13 cellular contexts compared by ENCODE assay signal in the genomic region with DNA sequence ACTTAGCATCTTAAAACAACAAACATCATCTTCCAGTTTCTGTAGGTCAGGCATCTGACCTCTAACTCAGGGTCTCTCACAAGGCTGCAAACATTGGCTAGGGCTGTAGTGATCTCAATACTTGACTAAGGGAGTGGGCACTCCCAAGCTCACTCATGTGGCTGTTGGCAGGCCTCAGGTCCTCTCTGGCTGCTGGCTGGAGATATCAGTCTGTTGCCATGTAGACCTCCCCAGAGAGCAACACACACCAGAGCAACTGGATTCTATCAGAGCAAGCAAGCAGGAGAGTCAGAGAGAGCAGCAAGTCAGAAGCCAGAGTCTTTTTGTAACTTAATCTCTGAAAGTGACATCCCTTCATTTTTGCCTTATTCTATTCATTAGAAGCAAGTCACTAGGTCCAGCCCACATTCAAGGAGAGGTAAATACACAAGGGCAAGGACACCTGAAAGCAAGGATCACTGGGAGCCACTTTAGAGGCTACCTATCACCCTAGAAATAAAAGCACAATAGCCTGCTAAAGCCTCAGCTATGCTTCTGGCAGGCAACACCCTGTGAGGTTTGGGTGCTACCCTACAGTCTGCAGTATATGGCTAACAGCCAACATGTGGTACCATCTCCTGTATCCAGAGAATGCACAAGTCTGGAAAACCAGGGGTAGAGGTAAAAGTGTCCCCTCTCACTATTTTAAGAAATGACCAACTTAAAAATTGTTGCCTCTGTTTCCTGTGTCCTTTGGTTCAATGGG. TPM values are rescaled to one million over a fixed set of nuclear protein-coding genes. Genes with fewer than 3 reads are reported as not detected.
DNase-seq lines count a peak whose midpoint lies in the region; ATAC-seq and TF ChIP-seq lines count a peak whose summit lies in the region.
"Had no signal": no experiment of that assay in that cellular context is flagged by ENCODE, and none has a peak within 500 bp of the region (broad histone marks: within the 10 kb centered on the region; RNA-seq: fewer than 3 reads in every experiment).

No MANE protein-coding gene starts in this region.

- no peak overlapping the region for H3K4me3 Mint-ChIP-seq in activated B cell treated with CpG ODN at 0.5 μM for 24 hours
- H3K4me3 Mint-ChIP-seq: activated CD8-positive, alpha-beta memory T cell treated with anti-CD3 and anti-CD28 coated beads, Interleukin-2, amount 10 ng/mL, durations not matched to agents 7 days and 5 days had no signal

- peaks cover 0 to 37% (median 12%) of the 10 kb centered on the region in 12 donors for H3K4me1 ChIP-seq in heart left ventricle
- peaks cover 11 to 39% of the 10 kb centered on the region in 2 donors for H3K4me1 ChIP-seq in thoracic aorta (ENCODE audit: control insufficient read depth in 1 of 2, low read depth in 2 of 2)
- H3K4me1 ChIP-seq in PC-9 (replicated peaks; ENCODE audit: insufficient read depth) = peaks cover 4% of the 10 kb centered on the region

- intact Hi-C loops in activated B cell treated with CpG ODN at 0.5 μM for 24 hours (cut with micrococcal nuclease) (loop anchor here (1.0 to 2.0 kb wide), 6 partner anchors 8 to 65 kb away; no protein-coding TSS in a partner anchor), heart left ventricle (cut with DNase I) (loop anchor here in 1 of 10 donors (10.0 kb wide), 1 partner anchor 279 kb away; no protein-coding TSS in a partner anchor), PC-9 (cut with micrococcal nuclease; ENCODE audit: unreplicated experiment) (no loop called here)

- H3K4me2 ChIP-seq in PC-9 = no peak overlapping the region

- H3K9me3 ChIP-seq in heart left ventricle = no peaks in the 10 kb centered on the region
- H3K9me3 ChIP-seq in thoracic aorta = no peaks in the 10 kb centered on the region
- H3K9me3 ChIP-seq in PC-9 (ENCODE audit: insufficient read depth, low read depth) = no peaks in the 10 kb centered on the region

- peaks cover 4% of the 10 kb centered on the region; the same call in 1 of the 2 replicates for H3F3A ChIP-seq in PC-9 (ENCODE audit: insufficient read depth, low read depth)

- no peaks in the 10 kb centered on the region for H3K79me2 ChIP-seq in PC-9 (ENCODE audit: low read depth)

- H3K27ac Mint-ChIP-seq in activated B cell treated with CpG ODN at 0.5 μM for 24 hours = peak overlapping the region; percentile 71
- H3K27ac Mint-ChIP-seq: activated CD8-positive, alpha-beta memory T cell treated with anti-CD3 and anti-CD28 coated beads, Interleukin-2, amount 10 ng/mL, durations not matched to agents 7 days and 5 days had no signal

- no peaks in the 10 kb centered on the region for H3K9me2 ChIP-seq in PC-9 (ENCODE audit: insufficient read depth)

- TF ChIP-seq CTCF in activated B cell treated with CpG ODN at 0.5 μM for 24 hours (IDR thresholded peaks at IDR 0.05) = no peak
- TF ChIP-seq CTCF in heart left ventricle (IDR thresholded peaks at IDR 0.05) = no peak
- TF ChIP-seq CTCF in thoracic aorta (IDR thresholded peaks at IDR 0.05) = no peak
- TF ChIP-seq CTCF in PC-9 (conservative IDR thresholded peaks at IDR 0.05) = no peak

- H2AFZ ChIP-seq in PC-9 = no peak overlapping the region

- H3K27me3 ChIP-seq in heart left ventricle = no peaks in the 10 kb centered on the region
- H3K27me3 ChIP-seq in thoracic aorta (replicated peaks; ENCODE audit: insufficient read depth) = no peaks in the 10 kb centered on the region
- no peaks in the 10 kb centered on the region for H3K27me3 ChIP-seq in PC-9 (ENCODE audit: insufficient read depth, low read depth)
- H3K27me3 ChIP-seq: cardiac muscle cell had no signal

- no peaks in the 10 kb centered on the region for H3K27me3 Mint-ChIP-seq in activated B cell treated with CpG ODN at 0.5 μM for 24 hours
- H3K27me3 Mint-ChIP-seq: activated CD8-positive, alpha-beta memory T cell treated with anti-CD3 and anti-CD28 coated beads, Interleukin-2, amount 10 ng/mL, durations not matched to agents 7 days and 5 days had no signal

- TF ChIP-seq POLR2A in heart left ventricle (IDR thresholded peaks at IDR 0.05) = no peak

- H3K36me3 Mint-ChIP-seq in activated B cell treated with CpG ODN at 0.5 μM for 24 hours (ENCODE audit: low read depth) = no peaks in the 10 kb centered on the region

- H3K36me3 ChIP-seq in heart left ventricle (no peaks in the 10 kb centered on the region), thoracic aorta (no peaks in the 10 kb centered on the region), PC-9 (ENCODE audit: low read depth) (no peaks in the 10 kb centered on the region)
- H3K36me3 ChIP-seq: cardiac muscle cell had no signal

- no peaks in the 10 kb centered on the region for H4K20me1 ChIP-seq in PC-9 (ENCODE audit: insufficient read depth)

- peaks cover 60% of the 10 kb centered on the region for H3K4me1 Mint-ChIP-seq in activated B cell treated with CpG ODN at 0.5 μM for 24 hours

- no peak for ATAC-seq in activated B cell treated with CpG ODN at 0.5 μM for 24 hours (ENCODE audit: low read depth)
- ATAC-seq in heart left ventricle = peak; percentile 92 to 95 (median 92)
- peak; percentile 57 for ATAC-seq in thoracic aorta (ENCODE audit: insufficient number of reproducible peaks, low FRiP score, low read depth)
- ATAC-seq: activated CD8-positive, alpha-beta memory T cell treated with anti-CD3 and anti-CD28 coated beads, Interleukin-2, amount 10 ng/mL, durations not matched to agents 7 days and 5 days had no signal

- CTCF ChIA-PET in activated B cell treated with CpG ODN at 0.5 μM for 24 hours (lab: Charles Lee) = no interaction called here
- CTCF ChIA-PET in PC-9 (lab: Charles Lee) = no interaction called here

- H3K27ac ChIP-seq in heart left ventricle (peak overlapping the region in 11 of 12 donors; percentile 11 to 81 (median 54)), thoracic aorta (peak overlapping the region; percentile 57 to 69), PC-9 (no peak overlapping the region)
- H3K27ac ChIP-seq: cardiac muscle cell had no signal

- no peak overlapping the region for H3K4me3 ChIP-seq in heart left ventricle
- H3K4me3 ChIP-seq in thoracic aorta = no peak overlapping the region
- no peak overlapping the region for H3K4me3 ChIP-seq in PC-9
- H3K4me3 ChIP-seq: cardiac muscle cell had no signal

- BruUV-seq in PC-9 (replicated peaks; lab: Mats Ljungman, UMichigan) = no TSS peak

- H3K9me3 Mint-ChIP-seq in activated B cell treated with CpG ODN at 0.5 μM for 24 hours = no peaks in the 10 kb centered on the region

- DNase-seq in LHCN-M2 (ENCODE audit: low read depth) (peak; percentile 61), activated B cell treated with CpG ODN at 0.5 μM for 24 hours (no peak), heart left ventricle (peak in 4 of 5 donors; percentile 46 to 66 (median 60)), thoracic aorta (ENCODE audit: low spot score) (peak; percentile 36), NCI-H2029 treated with DMSO at 0.1 percent for 48 hours (lab: John Stamatoyannopoulos, UW) (no peak), PC-9 (no peak)
- DNase-seq in activated CD4-positive, alpha-beta T cell treated with anti-CD3 and anti-CD28 coated beads, Interleukin-2, amount 50 U/mL, for 4 hours = no peak
- DNase-seq: activated CD8-positive, alpha-beta memory T cell treated with anti-CD3 and anti-CD28 coated beads, Interleukin-2, amount 10 ng/mL, durations not matched to agents 7 days and 5 days; activated naive CD4-positive, alpha-beta T cell; H7; hypothalamus; NCI-H345 had no signal

- POLR2A ChIA-PET in activated B cell treated with CpG ODN at 0.5 μM for 24 hours (lab: Charles Lee) (interaction anchor here (0.6 to 2.4 kb wide), 3 partner anchors 13 to 93 kb away, joined by 3 to 14 read pairs (median 12); partner anchors contain the start of gene CD44), PC-9 (lab: Charles Lee; ENCODE audit: unreplicated experiment) (no interaction called here)

RNA-seq across cellular contexts. Expression of gene CD44, which starts 33.5 kb away (rescaled TPM):
- total RNA-seq in LHCN-M2 (2014; rRNA removed) = 215 and 235 TPM in 2 replicates
- polyA plus RNA-seq in LHCN-M2 (2012) = 292 TPM
- total RNA-seq in activated B cell treated with CpG ODN at 0.5 μM for 24 hours = 1,441 and 1,546 TPM in 2 replicates
- total RNA-seq in heart left ventricle = 100 to 1,000 TPM in 2 of 9 donors, 10 to 100 TPM in 7; 15.1 to 210 (median 26.2) TPM
- 10 to 100 TPM in 1 of 2 donors, 1 to 10 TPM in 1; 3.9 to 37.4 TPM for polyA plus RNA-seq in heart left ventricle
- total RNA-seq in thoracic aorta = 100 to 1,000 TPM; 321 to 613 TPM
- total RNA-seq in PC-9 (2021) = 775 and 872 TPM in 2 replicates

Comparison
In these comparisons a context has a peak if more than half of its experiments do, and no peak if none do; other contexts are left out.
1. DNase-seq: peak in LHCN-M2 (single experiment), heart left ventricle (4 of 5) and thoracic aorta (single experiment); none in activated B cell treated with CpG ODN at 0.5 μM for 24 hours (single experiment), NCI-H2029 treated with DMSO at 0.1 percent for 48 hours (single experiment), activated CD4-positive, alpha-beta T cell treated with anti-CD3 and anti-CD28 coated beads, Interleukin-2, amount 50 U/mL, for 4 hours (0 of 2) and PC-9 (0 of 2).